In genomic region chr18:49459404-49460171, GRCh38 we compare ENCODE assay signal across 8 cellular contexts. TPM values are rescaled to one million over a fixed set of nuclear protein-coding genes. Genes with fewer than 3 reads are reported as not detected.
DNase-seq lines count a peak whose midpoint lies in the region; ATAC-seq and TF ChIP-seq lines count a peak whose summit lies in the region.

No MANE protein-coding gene starts in this region.

- peaks cover 4% of the 10 kb centered on the region for H3K4me1 ChIP-seq in RWPE2 (ENCODE audit: insufficient read depth, poor library complexity, severe bottlenecking)
- peaks cover 7 to 50% (median 27%) of the 10 kb centered on the region in 4 donors for H3K4me1 ChIP-seq in stomach

- peak overlapping the region; percentile 98 for H3K4me3 ChIP-seq in GM08714 (ENCODE audit: low read length)
- H3K4me3 ChIP-seq in RWPE2 (ENCODE audit: severe bottlenecking) = peak overlapping the region; percentile 81
- peak overlapping the region; percentile 79 to 100 (median 92) for H3K4me3 ChIP-seq in stomach

- peak overlapping the region; percentile 33 for H3K27ac ChIP-seq in RWPE2 (ENCODE audit: poor library complexity, severe bottlenecking)
- H3K27ac ChIP-seq in stomach = peak overlapping the region; percentile 85 to 92 (median 88)

- 11 to 19% (median 12%) methylated on average over 16 of the region's 16 CpGs for WGBS in stomach, 5 donors

- TF ChIP-seq EP300 in stomach (IDR thresholded peaks at IDR 0.05) = no peak

- TF ChIP-seq CTCF in RWPE2 (IDR thresholded peaks at IDR 0.05; ENCODE audit: poor library complexity, severe bottlenecking) = no peak
- TF ChIP-seq CTCF in stomach (IDR thresholded peaks at IDR 0.05) = no peak

- H3K9me3 ChIP-seq in RWPE2 (ENCODE audit: severe bottlenecking) = no peaks in the 10 kb centered on the region
- H3K9me3 ChIP-seq in stomach = no peaks in the 10 kb centered on the region

- peak; percentile 49 for ATAC-seq in RWPE2 (ENCODE audit: low read depth)

- intact Hi-C loops in stomach (cut with DNase I; ENCODE audit: low total_unique reads) = no loop called here

- no peaks in the 10 kb centered on the region for H3K36me3 ChIP-seq in RWPE2 (ENCODE audit: low read depth)
- no peaks in the 10 kb centered on the region for H3K36me3 ChIP-seq in stomach

- TF ChIP-seq POLR2A in stomach (IDR thresholded peaks at IDR 0.05) = no peak

- peak; percentile 19 for DNase-seq in HCEC 1CT
- no peak for DNase-seq in RWPE2 (ENCODE audit: low spot score)
- peak; percentile 24 for DNase-seq in cerebellum (ENCODE audit: low spot score)
- peak; percentile 17 to 27 for DNase-seq in lung microvascular endothelial cell (ENCODE audit: low read depth in 2 of 2)
- DNase-seq in stomach = no peak
- DNase-seq in NCI-H524 treated with DMSO at 0.1 percent for 48 hours (lab: John Stamatoyannopoulos, UW) = no peak
- no peak for DNase-seq in cerebellar cortex (ENCODE audit: low spot score)

- H3K27me3 ChIP-seq in RWPE2 (ENCODE audit: insufficient read depth, poor library complexity, severe bottlenecking) = no peaks in the 10 kb centered on the region
- H3K27me3 ChIP-seq in stomach = no peaks in the 10 kb centered on the region

RNA-seq across cellular contexts. Expression of gene DYM, which starts 0.9 kb away (rescaled TPM):
- total RNA-seq in cerebellum = 67.4 TPM
- 16.1 and 20.4 TPM in 2 replicates for total RNA-seq in lung microvascular endothelial cell
- total RNA-seq in stomach = 100 to 1,000 TPM in 3 of 5 donors, 10 to 100 TPM in 2; 51.4 to 319 (median 127) TPM
- 10 to 100 TPM; 12.1 to 19.2 (median 17.1) TPM for polyA plus RNA-seq in stomach

RNA-seq across cellular contexts. Expression of gene C18orf32, which starts 27.4 kb away (rescaled TPM):
- total RNA-seq in cerebellum (52.3 TPM), lung microvascular endothelial cell (7.6 and 12.3 TPM in 2 replicates), stomach (100 to 1,000 TPM in 1 of 5 donors, 10 to 100 TPM in 3, under 1 TPM in 1; 0.58 to 186 (median 22.3) TPM)
- 100 to 1,000 TPM in 1 of 3 donors, 10 to 100 TPM in 2; 65.9 to 124 (median 75.1) TPM for polyA plus RNA-seq in stomach

RNA-seq across cellular contexts. Expression of gene RPL17, which starts 32.7 kb away (rescaled TPM):
- 972 TPM for total RNA-seq in cerebellum
- total RNA-seq in lung microvascular endothelial cell = 1,879 and 1,906 TPM in 2 replicates
- 1,000 to 10,000 TPM; 1,310 to 2,416 (median 1,610) TPM for total RNA-seq in stomach
- 1,000 to 10,000 TPM; 3,104 to 3,954 (median 3,404) TPM for polyA plus RNA-seq in stomach

Comparison
In these comparisons a context has a peak if more than half of its experiments do, and no peak if none do; other contexts are left out.
1. DNase-seq: peak in HCEC 1CT (single experiment), cerebellum (single experiment) and lung microvascular endothelial cell (2 of 2); none in RWPE2 (single experiment), stomach (single experiment), NCI-H524 treated with DMSO at 0.1 percent for 48 hours (single experiment) and cerebellar cortex (single experiment).
2. Peak in every context shown above with its lines, with median percentiles within 50 percentile points of each other: H3K4me3 ChIP-seq.